In genomic region chr5:43073597-43074546, GRCh38 we compare ENCODE assay signal across 8 cellular contexts. TPM values are rescaled to one million over a fixed set of nuclear protein-coding genes. Genes with fewer than 3 reads are reported as not detected.
DNase-seq lines count a peak whose midpoint lies in the region; ATAC-seq and TF ChIP-seq lines count a peak whose summit lies in the region.

No MANE protein-coding gene starts in this region.

- TF ChIP-seq POLR2A in suprapubic skin (IDR thresholded peaks at IDR 0.05): no peak
- TF ChIP-seq POLR2A in vagina (IDR thresholded peaks at IDR 0.05): no peak

- H3K36me3 ChIP-seq in suprapubic skin: peaks cover 28% of the 10 kb centered on the region
- H3K36me3 ChIP-seq in vagina: peaks cover 0 to 14% of the 10 kb centered on the region in 2 donors

- TF ChIP-seq EP300 in suprapubic skin (IDR thresholded peaks at IDR 0.05): no peak

- peaks cover 80% of the 10 kb centered on the region for H3K36me3 Mint-ChIP-seq in activated T-cell treated with anti-CD3 and anti-CD28 coated beads, Interleukin-2, amount 50 U/mL, for 24 hours (ENCODE audit: low read depth)
- H3K36me3 Mint-ChIP-seq in glutamatergic neuron (ENCODE audit: unreplicated experiment): peaks cover 22% of the 10 kb centered on the region

- DNase-seq in EL (peak; percentile 57), HuH-7 (ENCODE audit: low spot score) (peak; percentile 74), NOMO-1 treated with DMSO at 0.1 percent for 48 hours (lab: John Stamatoyannopoulos, UW; ENCODE audit: unreplicated experiment) (peak; percentile 61), glutamatergic neuron (no peak), suprapubic skin (ENCODE audit: low spot score in 2 of 2) (no peak), vagina (ENCODE audit: extremely low spot score in 2 of 2) (no peak)
- peak; percentile 58 for DNase-seq in activated T-cell treated with anti-CD3 and anti-CD28 coated beads, Interleukin-2, amount 50 U/mL, for 24 hours

- peaks cover 22% of the 10 kb centered on the region for H3K4me1 ChIP-seq in suprapubic skin
- peaks cover 28% of the 10 kb centered on the region for H3K4me1 ChIP-seq in vagina

- no peaks in the 10 kb centered on the region for H3K9me3 Mint-ChIP-seq in activated T-cell treated with anti-CD3 and anti-CD28 coated beads, Interleukin-2, amount 50 U/mL, for 24 hours
- H3K9me3 Mint-ChIP-seq in glutamatergic neuron (ENCODE audit: unreplicated experiment): peaks cover 4% of the 10 kb centered on the region

- H3K27ac ChIP-seq in suprapubic skin (no peak overlapping the region), vagina (no peak overlapping the region)

- H3K27me3 Mint-ChIP-seq in activated T-cell treated with anti-CD3 and anti-CD28 coated beads, Interleukin-2, amount 50 U/mL, for 24 hours: no peaks in the 10 kb centered on the region
- peaks cover 5% of the 10 kb centered on the region for H3K27me3 Mint-ChIP-seq in glutamatergic neuron (ENCODE audit: unreplicated experiment)

- no peaks in the 10 kb centered on the region for H3K9me3 ChIP-seq in suprapubic skin
- no peaks in the 10 kb centered on the region for H3K9me3 ChIP-seq in vagina

- no peaks in the 10 kb centered on the region for H3K27me3 ChIP-seq in suprapubic skin
- no peaks in the 10 kb centered on the region for H3K27me3 ChIP-seq in vagina

- 95% methylated on average over 12 of the region's 12 CpGs for WGBS in suprapubic skin

- H3K4me1 Mint-ChIP-seq in activated T-cell treated with anti-CD3 and anti-CD28 coated beads, Interleukin-2, amount 50 U/mL, for 24 hours (ENCODE audit: low read depth): peaks cover 47% of the 10 kb centered on the region
- peaks cover 7% of the 10 kb centered on the region for H3K4me1 Mint-ChIP-seq in glutamatergic neuron (ENCODE audit: low read depth, unreplicated experiment)

- H3K27ac Mint-ChIP-seq in activated T-cell treated with anti-CD3 and anti-CD28 coated beads, Interleukin-2, amount 50 U/mL, for 24 hours: peak overlapping the region; percentile 46
- H3K27ac Mint-ChIP-seq in glutamatergic neuron (ENCODE audit: unreplicated experiment): no peak overlapping the region

- intact Hi-C loops in vagina (cut with DNase I): no loop called here

- no peak overlapping the region for H3K4me3 Mint-ChIP-seq in activated T-cell treated with anti-CD3 and anti-CD28 coated beads, Interleukin-2, amount 50 U/mL, for 24 hours
- H3K4me3 Mint-ChIP-seq in glutamatergic neuron (ENCODE audit: unreplicated experiment): no peak overlapping the region

- TF ChIP-seq CTCF in glutamatergic neuron (IDR thresholded peaks at IDR 0.05; ENCODE audit: partially characterized antibody, unreplicated experiment) (peak; percentile 55), suprapubic skin (IDR thresholded peaks at IDR 0.05) (peak; percentile 44 to 59), vagina (IDR thresholded peaks at IDR 0.05) (peak in 1 of 3 experiments; percentile 33)

- ATAC-seq in HG03565 (IDR thresholded peaks at IDR 0.05; ENCODE audit: unreplicated experiment): no peak

- H3K4me3 ChIP-seq in suprapubic skin (no peak overlapping the region), vagina (no peak overlapping the region)

RNA-seq across cellular contexts. Expression of gene ANXA2R, which starts 33.8 kb away (rescaled TPM):
- total RNA-seq in glutamatergic neuron (ENCODE audit: unreplicated experiment) (1.6 TPM), suprapubic skin (1 to 10 TPM in 1 of 4 donors, under 1 TPM in 2, not detected in 1; 0.39 to 3.1 (median 0.89) TPM), vagina (10.6 TPM)

RNA-seq across cellular contexts. Expression of gene ZNF131, which starts 46.8 kb away (rescaled TPM):
- total RNA-seq in glutamatergic neuron (ENCODE audit: unreplicated experiment) (42.9 TPM), suprapubic skin (10 to 100 TPM; 35.4 to 74.2 (median 55.9) TPM), vagina (44.4 TPM)

Comparison
In these comparisons a context has a peak if more than half of its experiments do, and no peak if none do; other contexts are left out.
1. DNase-seq: peak in EL (single experiment), HuH-7 (single experiment), NOMO-1 treated with DMSO at 0.1 percent for 48 hours (single experiment) and activated T-cell treated with anti-CD3 and anti-CD28 coated beads, Interleukin-2, amount 50 U/mL, for 24 hours (single experiment); none in glutamatergic neuron (single experiment), suprapubic skin (0 of 2) and vagina (0 of 2).